Comparison of ENCODE assay signal across 13 cellular contexts in the genomic region with DNA sequence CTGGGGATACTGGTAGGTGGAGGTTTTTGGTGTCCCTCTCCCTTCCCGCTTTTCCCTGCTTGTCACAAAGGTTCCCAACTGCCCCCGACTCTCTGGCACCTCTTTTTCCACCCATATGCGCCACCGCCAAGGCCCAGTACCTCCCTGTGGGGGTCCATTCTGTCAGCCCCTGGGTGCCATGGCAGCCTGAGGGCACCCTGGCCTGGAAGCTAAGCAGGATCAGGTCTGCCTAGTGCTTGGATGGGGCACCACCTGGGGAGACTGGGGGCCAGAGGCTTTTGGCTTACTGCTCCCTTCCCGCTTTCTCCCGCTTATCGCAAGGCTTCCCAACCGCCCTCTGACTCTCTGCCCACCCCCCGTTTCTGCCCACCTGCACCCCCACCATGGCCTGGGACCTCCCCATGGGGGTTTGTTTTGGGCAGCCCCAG.
DNase-seq lines count a peak whose midpoint lies in the region; ATAC-seq and TF ChIP-seq lines count a peak whose summit lies in the region.
"Had no signal": no experiment of that assay in that cellular context is flagged by ENCODE, and none has a peak within 500 bp of the region (broad histone marks: within the 10 kb centered on the region; RNA-seq: fewer than 3 reads in every experiment).

No MANE protein-coding gene starts in this region.

- H3K27me3 ChIP-seq in HCT116 (ENCODE audit: insufficient read depth, low read length): no peaks in the 10 kb centered on the region
- no peaks in the 10 kb centered on the region for H3K27me3 ChIP-seq in esophagus muscularis mucosa
- H3K27me3 ChIP-seq: BLaER1 treated with 17β-estradiol and CSF1 and Interleukin-3, amounts not matched to agents 10 nM and 100 nM had no signal

- H4K20me1 ChIP-seq in HCT116 (ENCODE audit: insufficient read depth): no peaks in the 10 kb centered on the region
- H4K20me1 ChIP-seq: BLaER1 treated with 17β-estradiol and CSF1 and Interleukin-3, amounts not matched to agents 10 nM and 100 nM had no signal

- POLR2A ChIA-PET in HCT116 (lab: Charles Lee): no interaction called here

- H3K36me3 ChIP-seq in HCT116 (ENCODE audit: control insufficient read depth in 1 of 2, insufficient read depth in 2 of 2, low read length in 2 of 2): no peaks in the 10 kb centered on the region
- no peaks in the 10 kb centered on the region for H3K36me3 ChIP-seq in esophagus muscularis mucosa
- H3K36me3 ChIP-seq: BLaER1 treated with 17β-estradiol and CSF1 and Interleukin-3, amounts not matched to agents 10 nM and 100 nM had no signal

- no peak overlapping the region for H3K9ac ChIP-seq in HCT116 (ENCODE audit: low read length)
- H3K9ac ChIP-seq: BLaER1 treated with 17β-estradiol and CSF1 and Interleukin-3, amounts not matched to agents 10 nM and 100 nM; GM23248 had no signal

- H3K79me2 ChIP-seq in HCT116 (ENCODE audit: insufficient read depth, low read length): no peaks in the 10 kb centered on the region

- TF ChIP-seq CTCF in HCT116 (IDR thresholded peaks at IDR 0.05 in 2 of 3, conservative IDR thresholded peaks at IDR 0.05 in 1 of 3; ENCODE audit: borderline replicate concordance in 1 of 3, insufficient read depth in 1 of 3, low read depth in 2 of 3, low read length in 2 of 3) (no peak), esophagus muscularis mucosa (IDR thresholded peaks at IDR 0.05) (no peak)

- H3K9me3 ChIP-seq in HCT116 (ENCODE audit: control insufficient read depth in 1 of 2, insufficient read depth in 1 of 2, low read depth in 1 of 2, low read length in 2 of 2) (no peaks in the 10 kb centered on the region), esophagus muscularis mucosa (peaks cover 0 to 38% (median 10%) of the 10 kb centered on the region in 4 donors)

- H2AFZ ChIP-seq in HCT116 (ENCODE audit: low read depth, low read length, poor library complexity, severe bottlenecking): no peak overlapping the region
- H2AFZ ChIP-seq: GM23248 had no signal

- H3K9me2 ChIP-seq in HCT116 (ENCODE audit: insufficient read depth): no peaks in the 10 kb centered on the region

- intact Hi-C loops in HCT116 (cut with micrococcal nuclease): no loop called here
- intact Hi-C loops in esophagus muscularis mucosa (cut with DNase I): loop anchor here (10.0 kb wide), 1 partner anchor 71 kb away; no protein-coding TSS in a partner anchor

- DNase-seq in GM03348 (ENCODE audit: low spot score) (peak; percentile 4), HCT116 (ENCODE audit: low read depth, low spot score) (no peak), esophagus muscularis mucosa (ENCODE audit: extremely low spot score) (peak; percentile 82), mucosa of gallbladder (ENCODE audit: low spot score) (peak; percentile 9), Ammon's horn (ENCODE audit: low spot score) (no peak), UCSD-AML1 (lab: John Stamatoyannopoulos, UW; ENCODE audit: unreplicated experiment) (no peak), cortex of kidney (lab: John Stamatoyannopoulos, UW) (no peak)
- DNase-seq: CD4-positive, CD25-positive, alpha-beta regulatory T cell; DMS53; GF-D8; GM23248 had no signal

- 91% methylated on average over 9 of the region's 9 CpGs for WGBS in esophagus muscularis mucosa

- TF ChIP-seq POLR2A in HCT116 (IDR thresholded peaks at IDR 0.05; ENCODE audit: borderline replicate concordance, extremely low read depth, insufficient read depth, insufficient read length) (no peak), esophagus muscularis mucosa (IDR thresholded peaks at IDR 0.05; ENCODE audit: low read depth) (no peak)

- no TSS peak for BruUV-seq in HCT116 (replicated peaks; lab: Mats Ljungman, UMichigan)

- H3K4me1 ChIP-seq in HCT116 (ENCODE audit: control insufficient read depth in 1 of 2, insufficient read depth in 2 of 2, low read length in 2 of 2) (peaks cover 2 to 23% of the 10 kb centered on the region in 2 experiments; a peak in 2 of 4 replicates), esophagus muscularis mucosa (no peaks in the 10 kb centered on the region)

- no peak for ATAC-seq in HCT116
- ATAC-seq: GM12878 had no signal

- no peak for TF ChIP-seq RAD21 in HCT116 (IDR thresholded peaks at IDR 0.05; ENCODE audit: low read depth)

- H3K27ac ChIP-seq in HCT116 (ENCODE audit: low read depth, low read length) (no peak overlapping the region), esophagus muscularis mucosa (replicated peaks in 1 of 4) (no peak overlapping the region)
- H3K27ac ChIP-seq: BLaER1 treated with 17β-estradiol and CSF1 and Interleukin-3, amounts not matched to agents 10 nM and 100 nM; GM23248 had no signal

- CTCF ChIA-PET in HCT116 (lab: Charles Lee): no interaction called here

- RAD21 ChIA-PET in HCT116 (lab: Charles Lee; ENCODE audit: low non-redundant PET in 1 of 2, low total read pairs in 2 of 2, uncharacterized antibody in 2 of 2, unreplicated experiment in 2 of 2): no interaction called here

- no peak overlapping the region for H3K4me3 ChIP-seq in HCT116 (replicated peaks in 1 of 2; ENCODE audit: low read depth in 1 of 2, low read length in 2 of 2)
- H3K4me3 ChIP-seq in esophagus muscularis mucosa: no peak overlapping the region
- H3K4me3 ChIP-seq: BLaER1 treated with 17β-estradiol and CSF1 and Interleukin-3, amounts not matched to agents 10 nM and 100 nM; GM12878; GM23248 had no signal

- peak overlapping the region; percentile 62; the same call in 1 of the 2 replicates for H3K4me2 ChIP-seq in HCT116 (ENCODE audit: low read length)

- TF ChIP-seq EP300 in esophagus muscularis mucosa (IDR thresholded peaks at IDR 0.05): no peak

TF ChIP-seq in HCT116, 20 proteins besides CTCF, POLR2A, EP300 and RAD21:
- no peak for TF ChIP-seq EZH2phosphoT487 (IDR thresholded peaks at IDR 0.05; ENCODE audit: borderline replicate concordance)
- no peak for TF ChIP-seq SP1 (IDR thresholded peaks at IDR 0.05; ENCODE audit: low read depth)
- no peak for TF ChIP-seq SIN3A (IDR thresholded peaks at IDR 0.05; ENCODE audit: low read depth)
- no peak for TF ChIP-seq ELF1 (IDR thresholded peaks at IDR 0.05; ENCODE audit: borderline replicate concordance, low read depth)
- no peak for TF ChIP-seq EZH2 (IDR thresholded peaks at IDR 0.05)
- no peak for TF ChIP-seq ZNF274 (IDR thresholded peaks at IDR 0.05; ENCODE audit: low read depth, low read length)
- TF ChIP-seq SRF (IDR thresholded peaks at IDR 0.05; ENCODE audit: low read depth): no peak
- TF ChIP-seq, protein P1, sequence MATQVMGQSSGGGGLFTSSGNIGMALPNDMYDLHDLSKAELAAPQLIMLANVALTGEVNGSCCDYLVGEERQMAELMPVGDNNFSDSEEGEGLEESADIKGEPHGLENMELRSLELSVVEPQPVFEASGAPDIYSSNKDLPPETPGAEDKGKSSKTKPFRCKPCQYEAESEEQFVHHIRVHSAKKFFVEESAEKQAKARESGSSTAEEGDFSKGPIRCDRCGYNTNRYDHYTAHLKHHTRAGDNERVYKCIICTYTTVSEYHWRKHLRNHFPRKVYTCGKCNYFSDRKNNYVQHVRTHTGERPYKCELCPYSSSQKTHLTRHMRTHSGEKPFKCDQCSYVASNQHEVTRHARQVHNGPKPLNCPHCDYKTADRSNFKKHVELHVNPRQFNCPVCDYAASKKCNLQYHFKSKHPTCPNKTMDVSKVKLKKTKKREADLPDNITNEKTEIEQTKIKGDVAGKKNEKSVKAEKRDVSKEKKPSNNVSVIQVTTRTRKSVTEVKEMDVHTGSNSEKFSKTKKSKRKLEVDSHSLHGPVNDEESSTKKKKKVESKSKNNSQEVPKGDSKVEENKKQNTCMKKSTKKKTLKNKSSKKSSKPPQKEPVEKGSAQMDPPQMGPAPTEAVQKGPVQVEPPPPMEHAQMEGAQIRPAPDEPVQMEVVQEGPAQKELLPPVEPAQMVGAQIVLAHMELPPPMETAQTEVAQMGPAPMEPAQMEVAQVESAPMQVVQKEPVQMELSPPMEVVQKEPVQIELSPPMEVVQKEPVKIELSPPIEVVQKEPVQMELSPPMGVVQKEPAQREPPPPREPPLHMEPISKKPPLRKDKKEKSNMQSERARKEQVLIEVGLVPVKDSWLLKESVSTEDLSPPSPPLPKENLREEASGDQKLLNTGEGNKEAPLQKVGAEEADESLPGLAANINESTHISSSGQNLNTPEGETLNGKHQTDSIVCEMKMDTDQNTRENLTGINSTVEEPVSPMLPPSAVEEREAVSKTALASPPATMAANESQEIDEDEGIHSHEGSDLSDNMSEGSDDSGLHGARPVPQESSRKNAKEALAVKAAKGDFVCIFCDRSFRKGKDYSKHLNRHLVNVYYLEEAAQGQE (IDR thresholded peaks at IDR 0.05; ENCODE audit: low read depth): no peak
- no peak for TF ChIP-seq JUND (IDR thresholded peaks at IDR 0.05)
- no peak for TF ChIP-seq ZFX (IDR thresholded peaks at IDR 0.05)
- no peak for TF ChIP-seq TCF7L2 (IDR thresholded peaks at IDR 0.05; ENCODE audit: borderline replicate concordance, extremely low read depth, insufficient read depth, insufficient read length)
- no peak for TF ChIP-seq CBX3 (IDR thresholded peaks at IDR 0.05; ENCODE audit: low read depth)
- TF ChIP-seq, protein P2, sequence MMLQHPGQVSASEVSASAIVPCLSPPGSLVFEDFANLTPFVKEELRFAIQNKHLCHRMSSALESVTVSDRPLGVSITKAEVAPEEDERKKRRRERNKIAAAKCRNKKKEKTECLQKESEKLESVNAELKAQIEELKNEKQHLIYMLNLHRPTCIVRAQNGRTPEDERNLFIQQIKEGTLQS (IDR thresholded peaks at IDR 0.05): no peak

Comparison
In these comparisons a context has a peak if more than half of its experiments do, and no peak if none do; other contexts are left out.
1. DNase-seq: peak in GM03348 (single experiment), esophagus muscularis mucosa (single experiment) and mucosa of gallbladder (single experiment); none in HCT116 (single experiment), Ammon's horn (single experiment), UCSD-AML1 (single experiment) and cortex of kidney (single experiment).